Comparison of ENCODE assay signal across 8 cellular contexts in genomic region chr19:1094978-1095701, GRCh38. TPM values are rescaled to one million over a fixed set of nuclear protein-coding genes. Genes with fewer than 3 reads are reported as not detected.
A peak's percentile ranks its signal among the peaks of the same experiment; 100 is the strongest.
DNase-seq lines count a peak whose midpoint lies in the region; TF ChIP-seq lines count a peak whose summit lies in the region.

POLR2E (minus strand) TSS chr19:1095375; CDS start chr19:1095315, 60 bp downstream.

- no peak for TF ChIP-seq CTCF in fibroblast of villous mesenchyme (IDR thresholded peaks at IDR 0.05; ENCODE audit: insufficient read depth, low read depth, low read length)
- TF ChIP-seq CTCF in neural crest cell (conservative IDR thresholded peaks at IDR 0.05): no peak

- peaks cover 33% of the 10 kb centered on the region for H3K4me1 ChIP-seq in stomach smooth muscle (ENCODE audit: control insufficient read depth, insufficient read depth, low read length)

- H3K27ac ChIP-seq in stomach smooth muscle (ENCODE audit: low read length): peak within 1 kb of the TSS; percentile 37

- H3K27me3 Mint-ChIP-seq in neural crest cell (ENCODE audit: low read depth): no peaks in the 10 kb centered on the region

- peaks cover 32% of the 10 kb centered on the region for H3K4me1 Mint-ChIP-seq in neural crest cell

- H3K9ac ChIP-seq in stomach smooth muscle (ENCODE audit: low read length in 2 of 2): peak within 1 kb of the TSS; percentile 79 to 83

- peaks cover 10% of the 10 kb centered on the region for H3K36me3 ChIP-seq in H7 (replicated peaks; ENCODE audit: control insufficient read depth, insufficient read depth, low read length)
- H3K36me3 ChIP-seq in MG63: peaks cover 6% of the 10 kb centered on the region; the same call in 1 of the 2 replicates
- peaks cover 5 to 6% of the 10 kb centered on the region in 2 donors for H3K36me3 ChIP-seq in stomach smooth muscle (ENCODE audit: control insufficient read depth in 2 of 2, insufficient read depth in 2 of 2, low read length in 2 of 2)

- peak within 1 kb of the TSS; percentile 99 for H3K4me3 Mint-ChIP-seq in neural crest cell

- peak within 1 kb of the TSS; percentile 84 for H3K4me3 ChIP-seq in H7 (ENCODE audit: insufficient read depth, low read depth, low read length)
- peak within 1 kb of the TSS; percentile 82 for H3K4me3 ChIP-seq in MG63
- peak within 1 kb of the TSS; percentile 91 for H3K4me3 ChIP-seq in fibroblast of villous mesenchyme (ENCODE audit: low read depth, low read length)
- H3K4me3 ChIP-seq in stomach smooth muscle (ENCODE audit: low read length in 2 of 2): peak within 1 kb of the TSS; percentile 93

- no peaks in the 10 kb centered on the region for H3K9me3 Mint-ChIP-seq in neural crest cell

- peak within 1 kb of the TSS; percentile 84 for H3K27ac Mint-ChIP-seq in neural crest cell (ENCODE audit: unreplicated experiment)

- DNase-seq in ELF-1 (ENCODE audit: low read depth, low spot score) (peak; percentile 98), H7 (peak; percentile 100), MG63 (peak; percentile 91), SHP77 treated with DMSO at 0.1 percent for 48 hours (lab: John Stamatoyannopoulos, UW) (peak; percentile 86), activated gamma-delta T cell treated with Interleukin-2 at 50 U/mL for 16 hours (peak; percentile 98), fibroblast of villous mesenchyme (ENCODE audit: low read depth) (peak; percentile 98), neural crest cell (ENCODE audit: low read depth, low spot score) (peak; percentile 99)

- no peaks in the 10 kb centered on the region for H3K27me3 ChIP-seq in H7 (ENCODE audit: control insufficient read depth, insufficient read depth, low read length)
- H3K27me3 ChIP-seq in MG63: no peaks in the 10 kb centered on the region
- no peaks in the 10 kb centered on the region for H3K27me3 ChIP-seq in stomach smooth muscle (ENCODE audit: control insufficient read depth in 1 of 2, insufficient read depth in 2 of 2, low read length in 2 of 2)

- no peaks in the 10 kb centered on the region for H3K36me3 Mint-ChIP-seq in neural crest cell (ENCODE audit: low read depth)

- H3K9me3 ChIP-seq in MG63: peaks cover 1% of the 10 kb centered on the region; the same call in 1 of the 2 replicates
- H3K9me3 ChIP-seq in stomach smooth muscle (ENCODE audit: control insufficient read depth in 2 of 2, low read length in 2 of 2): no peaks in the 10 kb centered on the region

RNA-seq across cellular contexts. Expression of gene POLR2E, which starts in this region (rescaled TPM):
- total RNA-seq in H7 (2014; rRNA removed; shearing (Covaris generic)): 226 and 283 TPM in 2 replicates
- 128 and 157 TPM in 2 replicates for total RNA-seq in MG63 (2014; rRNA removed; shearing (Covaris generic); ENCODE audit: low replicate concordance)
- 69.5 and 71.2 TPM in 2 replicates for total RNA-seq in fibroblast of villous mesenchyme
- total RNA-seq in neural crest cell: 256 and 257 TPM in 2 replicates

Comparison
In these comparisons a context has a peak if more than half of its experiments do, and no peak if none do; other contexts are left out.
1. Peak in every context shown above with its lines: DNase-seq, H3K4me3 ChIP-seq and H3K27ac ChIP-seq.